Comparison of ENCODE assay signal across 7 cellular contexts in the genomic region with DNA sequence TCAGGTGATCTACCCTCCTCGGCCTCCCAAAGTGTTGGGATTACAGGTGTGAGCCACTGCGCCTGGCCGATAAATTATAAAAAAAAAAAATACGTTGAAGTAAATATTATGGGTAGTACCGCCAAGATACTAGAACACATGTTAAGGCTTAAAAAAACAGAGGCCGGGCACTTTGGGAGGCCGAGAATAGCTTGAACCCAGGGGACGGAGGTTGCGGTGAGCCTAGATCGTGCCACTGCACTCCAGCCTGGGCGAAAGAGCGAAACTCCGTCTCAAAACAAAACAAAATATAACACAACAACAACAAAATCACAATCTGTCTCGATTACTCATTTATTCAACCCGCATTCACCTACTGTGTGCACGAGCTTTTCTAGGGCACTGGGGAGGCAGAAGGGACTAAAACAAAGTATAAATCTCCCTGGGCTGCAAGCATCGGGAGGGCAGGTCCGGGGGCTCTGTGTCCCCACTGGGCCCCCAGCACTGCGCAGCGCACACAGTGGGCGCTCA. TPM values are rescaled to one million over a fixed set of nuclear protein-coding genes. Genes with fewer than 3 reads are reported as not detected.
DNase-seq lines count a peak whose midpoint lies in the region; ATAC-seq, FAIRE-seq and TF ChIP-seq lines count a peak whose summit lies in the region.

No MANE protein-coding gene starts in this region.

- no peaks in the 10 kb centered on the region for H3K9me3 Mint-ChIP-seq in activated naive CD8-positive, alpha-beta T cell treated with anti-CD3 and anti-CD28 coated beads, Interleukin-2, amount 10 ng/mL, durations not matched to agents 7 days and 5 days

- H3K27ac ChIP-seq in HUES6 (ENCODE audit: low read depth, low read length), result peak overlapping the region; percentile 94; the same call in 1 of the 2 replicates
- H3K27ac ChIP-seq in kidney (ENCODE audit: low read depth in 2 of 2, low read length in 2 of 2), result peak overlapping the region; percentile 94 to 97
- H3K27ac ChIP-seq in substantia nigra (ENCODE audit: low read depth, low read length, poor library complexity, severe bottlenecking), result peak overlapping the region; percentile 93

- peak overlapping the region; percentile 86 for H3K27ac Mint-ChIP-seq in activated naive CD8-positive, alpha-beta T cell treated with anti-CD3 and anti-CD28 coated beads, Interleukin-2, amount 10 ng/mL, durations not matched to agents 7 days and 5 days

- H3K9ac ChIP-seq in HUES6 (ENCODE audit: low read length), result peak overlapping the region; percentile 91
- H3K9ac ChIP-seq in kidney (ENCODE audit: low read length in 2 of 2), result peak overlapping the region; percentile 90 to 93

- peaks cover 12% of the 10 kb centered on the region for H3K27me3 Mint-ChIP-seq in activated naive CD8-positive, alpha-beta T cell treated with anti-CD3 and anti-CD28 coated beads, Interleukin-2, amount 10 ng/mL, durations not matched to agents 7 days and 5 days

- no peaks in the 10 kb centered on the region for H3K9me3 ChIP-seq in HUES6 (ENCODE audit: control insufficient read depth, insufficient read depth, low read depth, low read length)
- H3K9me3 ChIP-seq in kidney (ENCODE audit: control insufficient read depth in 1 of 2, low read length in 2 of 2), result no peaks in the 10 kb centered on the region

- no peak for DNase-seq in activated naive CD8-positive, alpha-beta T cell treated with anti-CD3 and anti-CD28 coated beads, Interleukin-2, amount 10 ng/mL, durations not matched to agents 7 days and 5 days
- DNase-seq in kidney, result no peak
- DNase-seq in substantia nigra (lab: John Stamatoyannopoulos, UW), result no peak
- DNase-seq in NCI-H526 treated with DMSO at 0.1 percent for 48 hours (lab: John Stamatoyannopoulos, UW), result no peak
- DNase-seq in MV-4-11 (lab: John Stamatoyannopoulos, UW), result no peak

- no peak for FAIRE-seq in kidney (lab: Jason Lieb, UNC)

- POLR2A ChIA-PET in activated naive CD8-positive, alpha-beta T cell treated with anti-CD3 and anti-CD28 coated beads, Interleukin-2, amount 10 ng/mL, durations not matched to agents 7 days and 5 days (lab: Charles Lee), result interaction anchor here (0.6 to 2.1 kb wide), 8 partner anchors 8 to 389 kb away, joined by 3 to 20 read pairs (median 4); partner anchors contain the start of genes NAPA and NOP53

- ATAC-seq in activated naive CD8-positive, alpha-beta T cell treated with anti-CD3 and anti-CD28 coated beads, Interleukin-2, amount 10 ng/mL, durations not matched to agents 7 days and 5 days (ENCODE audit: low read depth), result no peak
- ATAC-seq in HG03460 (IDR thresholded peaks at IDR 0.05; ENCODE audit: unreplicated experiment), result no peak

- intact Hi-C loops in kidney (cut with DNase I), result no loop called here

- no peak for TF ChIP-seq CTCF in kidney (IDR thresholded peaks at IDR 0.05; ENCODE audit: borderline replicate concordance, extremely low read depth, insufficient read depth)

- H3K4me3 Mint-ChIP-seq in activated naive CD8-positive, alpha-beta T cell treated with anti-CD3 and anti-CD28 coated beads, Interleukin-2, amount 10 ng/mL, durations not matched to agents 7 days and 5 days, result peak overlapping the region; percentile 89

- peaks cover 23% of the 10 kb centered on the region for H3K4me1 Mint-ChIP-seq in activated naive CD8-positive, alpha-beta T cell treated with anti-CD3 and anti-CD28 coated beads, Interleukin-2, amount 10 ng/mL, durations not matched to agents 7 days and 5 days

- H3K36me3 Mint-ChIP-seq in activated naive CD8-positive, alpha-beta T cell treated with anti-CD3 and anti-CD28 coated beads, Interleukin-2, amount 10 ng/mL, durations not matched to agents 7 days and 5 days, result peaks cover 4% of the 10 kb centered on the region

- H3K4me1 ChIP-seq in HUES6 (ENCODE audit: control insufficient read depth, insufficient read depth, low read length) (peaks cover 14% of the 10 kb centered on the region), kidney (ENCODE audit: control insufficient read depth in 1 of 2, insufficient read depth in 1 of 2, low read depth in 1 of 2, low read length in 2 of 2) (peaks cover under 1 to 7% of the 10 kb centered on the region in 2 donors)

- H3K36me3 ChIP-seq in HUES6 (ENCODE audit: control insufficient read depth, insufficient read depth, low read length) (peaks cover 4% of the 10 kb centered on the region; the same call in 1 of the 2 replicates), kidney (ENCODE audit: control insufficient read depth in 1 of 2, insufficient read depth in 2 of 2, low read length in 2 of 2) (no peaks in the 10 kb centered on the region)

- peak overlapping the region; percentile 98 for H3K4me3 ChIP-seq in HUES6 (ENCODE audit: low read depth, low read length)
- peak overlapping the region; percentile 73 to 82 for H3K4me3 ChIP-seq in kidney (ENCODE audit: low read length in 2 of 2)

- H3K27me3 ChIP-seq in HUES6 (ENCODE audit: control insufficient read depth, insufficient read depth, low read length), result no peaks in the 10 kb centered on the region

RNA-seq across cellular contexts. Expression of gene BICRA, which starts 1.3 kb away (rescaled TPM):
- 10 to 100 TPM; 22.6 to 28.4 TPM for total RNA-seq in activated naive CD8-positive, alpha-beta T cell treated with anti-CD3 and anti-CD28 coated beads, Interleukin-2, amount 10 ng/mL, durations not matched to agents 7 days and 5 days
- total RNA-seq in kidney, result 14.7 TPM
- polyA plus RNA-seq in kidney (ENCODE audit: insufficient read depth, low read depth, low replicate concordance), result 3.2 TPM

RNA-seq across cellular contexts. Expression of gene ZNF541, which starts 34.7 kb away (rescaled TPM):
- 1 to 10 TPM in 1 of 2 experiments, under 1 TPM in 1; 0.30 to 1.2 TPM for total RNA-seq in activated naive CD8-positive, alpha-beta T cell treated with anti-CD3 and anti-CD28 coated beads, Interleukin-2, amount 10 ng/mL, durations not matched to agents 7 days and 5 days
- 0.69 TPM for total RNA-seq in kidney
- 0.86 TPM for polyA plus RNA-seq in kidney (ENCODE audit: insufficient read depth, low read depth, low replicate concordance)
